Comparison of ENCODE assay signal across 1 cellular context in the genomic region with DNA sequence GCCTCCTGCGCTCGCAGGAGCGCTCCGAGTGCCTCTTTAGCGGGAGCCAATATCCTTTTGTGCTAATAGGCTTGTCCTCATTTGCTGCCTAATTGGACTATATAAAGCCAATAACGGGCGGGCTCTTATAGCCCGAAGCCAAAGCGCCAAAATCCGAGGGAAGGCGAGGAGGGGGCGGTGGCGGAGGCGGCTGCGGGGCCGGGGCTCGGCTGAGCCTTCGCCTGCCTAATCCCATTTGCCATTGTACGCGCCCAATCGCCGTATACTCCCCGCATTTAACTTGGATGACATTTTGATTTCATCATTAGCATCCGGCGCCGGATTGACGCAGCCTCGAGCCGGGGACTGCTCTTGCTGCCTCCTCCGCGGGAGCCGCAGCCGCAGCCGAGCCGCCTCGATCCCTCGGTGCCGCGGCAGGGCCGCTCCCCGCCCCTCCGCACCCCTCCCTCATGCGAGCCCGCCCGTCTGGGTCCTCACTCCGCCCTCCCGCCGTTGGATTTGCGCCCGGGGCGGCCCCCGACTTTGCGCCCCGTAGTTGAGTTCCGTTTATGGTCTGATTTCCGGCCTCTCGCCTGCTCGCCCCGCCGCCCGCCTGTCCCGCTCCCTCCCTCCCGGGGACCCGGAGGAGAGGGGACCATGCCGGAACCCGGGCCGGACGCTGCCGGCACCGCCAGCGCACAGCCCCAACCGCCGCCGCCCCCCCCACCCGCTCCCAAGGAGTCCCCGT.
TF ChIP-seq lines count a peak whose summit lies in the region.

Gene HMX3 (plus strand): TSS at position 556 of the 727 bp plus-strand sequence. CDS start 81 bp downstream, at position 637.

TF ChIP-seq in K562, 482 proteins besides CTCF, POLR2A, EP300 and RAD21 (continued from another document and continues in another):
- TF ChIP-seq ZNF639 (CRISPR knock-in tag; conservative IDR thresholded peaks at IDR 0.05 in 1 of 2, IDR thresholded peaks at IDR 0.05 in 1 of 2) (peak in 1 of 2 experiments; percentile 96; a peak in 2 of 4 replicates), CEBPG (CRISPR knock-in tag; IDR thresholded peaks at IDR 0.05) (peak; percentile 53; the same call in 1 of the 2 replicates), CEBPG (tag; conservative IDR thresholded peaks at IDR 0.05 in 1 of 2, IDR thresholded peaks at IDR 0.05 in 1 of 2) (peak; percentile 13 to 78; a peak in 3 of 4 replicates), LCOR (CRISPR knock-in tag; IDR thresholded peaks at IDR 0.05) (0 out of 2 replicates have a peak, but pooled peaks have one; percentile 6), ZNF174 (CRISPR knock-in tag; IDR thresholded peaks at IDR 0.05) (no peak), GMEB1 (CRISPR knock-in tag; IDR thresholded peaks at IDR 0.05) (no peak), ZNF436 (CRISPR knock-in tag; IDR thresholded peaks at IDR 0.05) (no peak), GABPB1 (CRISPR knock-in tag; IDR thresholded peaks at IDR 0.05) (peak; percentile 1; the same call in 1 of the 2 replicates), HLTF (IDR thresholded peaks at IDR 0.05) (no peak), SUPT5H (IDR thresholded peaks at IDR 0.05) (peak; percentile 70), NFE2 (IDR thresholded peaks at IDR 0.05; ENCODE audit: low read depth) (no peak), TSHZ1 (CRISPR knock-in tag; IDR thresholded peaks at IDR 0.05) (no peak), ZNF384 (IDR thresholded peaks at IDR 0.05; ENCODE audit: low read depth, low read length) (no peak), NCOA2 (IDR thresholded peaks at IDR 0.05; ENCODE audit: partially characterized antibody in 2 of 2) (no peak), NR2C1 (IDR thresholded peaks at IDR 0.05) (no peak), NR2C1 (tag; IDR thresholded peaks at IDR 0.05) (no peak), HNRNPLL (IDR thresholded peaks at IDR 0.05; ENCODE audit: low read depth, low read length, poor library complexity, severe bottlenecking) (peak; percentile 80), RAD51 (IDR thresholded peaks at IDR 0.05; ENCODE audit: borderline replicate concordance, low read depth) (no peak), FOXP4 (CRISPR knock-in tag; IDR thresholded peaks at IDR 0.05; ENCODE audit: borderline replicate concordance) (no peak), USF1 (CRISPR knock-in tag; IDR thresholded peaks at IDR 0.05) (no peak), ZNF512 (tag; IDR thresholded peaks at IDR 0.05) (no peak)
- TF ChIP-seq, protein P1, sequence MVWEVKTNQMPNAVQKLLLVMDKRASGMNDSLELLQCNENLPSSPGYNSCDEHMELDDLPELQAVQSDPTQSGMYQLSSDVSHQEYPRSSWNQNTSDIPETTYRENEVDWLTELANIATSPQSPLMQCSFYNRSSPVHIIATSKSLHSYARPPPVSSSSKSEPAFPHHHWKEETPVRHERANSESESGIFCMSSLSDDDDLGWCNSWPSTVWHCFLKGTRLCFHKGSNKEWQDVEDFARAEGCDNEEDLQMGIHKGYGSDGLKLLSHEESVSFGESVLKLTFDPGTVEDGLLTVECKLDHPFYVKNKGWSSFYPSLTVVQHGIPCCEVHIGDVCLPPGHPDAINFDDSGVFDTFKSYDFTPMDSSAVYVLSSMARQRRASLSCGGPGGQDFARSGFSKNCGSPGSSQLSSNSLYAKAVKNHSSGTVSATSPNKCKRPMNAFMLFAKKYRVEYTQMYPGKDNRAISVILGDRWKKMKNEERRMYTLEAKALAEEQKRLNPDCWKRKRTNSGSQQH (CRISPR knock-in tag; IDR thresholded peaks at IDR 0.05) = no peak
- TF ChIP-seq, protein P2, sequence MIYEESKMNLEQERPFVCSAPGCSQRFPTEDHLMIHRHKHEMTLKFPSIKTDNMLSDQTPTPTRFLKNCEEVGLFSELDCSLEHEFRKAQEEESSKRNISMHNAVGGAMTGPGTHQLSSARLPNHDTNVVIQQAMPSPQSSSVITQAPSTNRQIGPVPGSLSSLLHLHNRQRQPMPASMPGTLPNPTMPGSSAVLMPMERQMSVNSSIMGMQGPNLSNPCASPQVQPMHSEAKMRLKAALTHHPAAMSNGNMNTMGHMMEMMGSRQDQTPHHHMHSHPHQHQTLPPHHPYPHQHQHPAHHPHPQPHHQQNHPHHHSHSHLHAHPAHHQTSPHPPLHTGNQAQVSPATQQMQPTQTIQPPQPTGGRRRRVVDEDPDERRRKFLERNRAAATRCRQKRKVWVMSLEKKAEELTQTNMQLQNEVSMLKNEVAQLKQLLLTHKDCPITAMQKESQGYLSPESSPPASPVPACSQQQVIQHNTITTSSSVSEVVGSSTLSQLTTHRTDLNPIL (CRISPR knock-in tag; IDR thresholded peaks at IDR 0.05) = no peak
- TF ChIP-seq, protein P3, sequence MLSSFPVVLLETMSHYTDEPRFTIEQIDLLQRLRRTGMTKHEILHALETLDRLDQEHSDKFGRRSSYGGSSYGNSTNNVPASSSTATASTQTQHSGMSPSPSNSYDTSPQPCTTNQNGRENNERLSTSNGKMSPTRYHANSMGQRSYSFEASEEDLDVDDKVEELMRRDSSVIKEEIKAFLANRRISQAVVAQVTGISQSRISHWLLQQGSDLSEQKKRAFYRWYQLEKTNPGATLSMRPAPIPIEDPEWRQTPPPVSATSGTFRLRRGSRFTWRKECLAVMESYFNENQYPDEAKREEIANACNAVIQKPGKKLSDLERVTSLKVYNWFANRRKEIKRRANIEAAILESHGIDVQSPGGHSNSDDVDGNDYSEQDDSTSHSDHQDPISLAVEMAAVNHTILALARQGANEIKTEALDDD (IDR thresholded peaks at IDR 0.05) = no peak
- TF ChIP-seq, protein P4, sequence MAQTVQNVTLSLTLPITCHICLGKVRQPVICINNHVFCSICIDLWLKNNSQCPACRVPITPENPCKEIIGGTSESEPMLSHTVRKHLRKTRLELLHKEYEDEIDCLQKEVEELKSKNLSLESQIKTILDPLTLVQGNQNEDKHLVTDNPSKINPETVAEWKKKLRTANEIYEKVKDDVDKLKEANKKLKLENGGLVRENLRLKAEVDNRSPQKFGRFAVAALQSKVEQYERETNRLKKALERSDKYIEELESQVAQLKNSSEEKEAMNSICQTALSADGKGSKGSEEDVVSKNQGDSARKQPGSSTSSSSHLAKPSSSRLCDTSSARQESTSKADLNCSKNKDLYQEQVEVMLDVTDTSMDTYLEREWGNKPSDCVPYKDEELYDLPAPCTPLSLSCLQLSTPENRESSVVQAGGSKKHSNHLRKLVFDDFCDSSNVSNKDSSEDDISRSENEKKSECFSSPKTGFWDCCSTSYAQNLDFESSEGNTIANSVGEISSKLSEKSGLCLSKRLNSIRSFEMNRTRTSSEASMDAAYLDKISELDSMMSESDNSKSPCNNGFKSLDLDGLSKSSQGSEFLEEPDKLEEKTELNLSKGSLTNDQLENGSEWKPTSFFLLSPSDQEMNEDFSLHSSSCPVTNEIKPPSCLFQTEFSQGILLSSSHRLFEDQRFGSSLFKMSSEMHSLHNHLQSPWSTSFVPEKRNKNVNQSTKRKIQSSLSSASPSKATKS (CRISPR knock-in tag; IDR thresholded peaks at IDR 0.05) = no peak
